In the genomic region with DNA sequence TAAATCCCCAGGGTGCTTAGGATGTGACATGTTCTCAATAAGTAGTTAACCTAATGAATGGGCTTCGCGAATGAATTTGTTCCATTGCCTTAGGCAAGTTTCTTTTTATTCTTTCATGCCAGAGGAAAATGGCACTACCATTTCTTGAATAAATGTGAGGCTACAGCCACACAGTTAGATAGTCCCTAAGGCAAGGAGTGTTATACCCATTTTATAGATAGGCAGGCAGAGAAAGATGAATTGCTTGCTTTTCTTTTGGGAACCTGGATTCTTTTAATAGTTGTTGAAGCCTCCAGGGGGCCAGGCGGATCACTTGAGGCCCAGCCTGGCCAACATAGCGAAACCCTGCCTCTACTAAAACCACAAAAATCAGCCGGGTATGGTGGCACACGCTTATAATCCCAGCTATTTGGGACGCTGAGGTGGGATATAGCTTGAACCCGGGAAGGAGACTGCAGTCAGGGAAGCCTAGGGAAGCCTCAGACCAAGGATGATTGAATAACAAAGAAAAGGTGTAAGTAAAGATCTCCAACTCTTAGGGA, we compare ENCODE assay signal across 8 cellular contexts.
DNase-seq lines count a peak whose midpoint lies in the region; TF ChIP-seq lines count a peak whose summit lies in the region.

No MANE protein-coding gene starts in this region.

- no peaks in the 10 kb centered on the region for H3K9me2 ChIP-seq in MM.1S (replicated peaks; ENCODE audit: insufficient read depth, low read length)

- H3K4me2 ChIP-seq in BLaER1 treated with 17β-estradiol and CSF1 and Interleukin-3, amounts not matched to agents 10 nM and 100 nM, result peak overlapping the region; percentile 83 to 100 (median 94)
- peak overlapping the region; percentile 63 for H3K4me2 ChIP-seq in MM.1S (ENCODE audit: low read depth, low read length)

- TF ChIP-seq CTCF in MM.1S (IDR thresholded peaks at IDR 0.05; ENCODE audit: low read length) (peak; percentile 21; the same call in 1 of the 2 replicates), nephron progenitor cell (IDR thresholded peaks at IDR 0.05) (no peak)

- peaks cover 69% of the 10 kb centered on the region for H3K79me2 ChIP-seq in MM.1S (ENCODE audit: low read length)

- H3K27ac ChIP-seq in BLaER1 treated with 17β-estradiol and CSF1 and Interleukin-3, amounts not matched to agents 10 nM and 100 nM, result peak overlapping the region; percentile 92 to 99 (median 97); a peak in 21 of 22 replicates
- no peak overlapping the region for H3K27ac ChIP-seq in MM.1S (ENCODE audit: low read length)
- H3K27ac ChIP-seq in effector memory CD4-positive, alpha-beta T cell (ENCODE audit: insufficient read depth, low read length, poor library complexity, severe bottlenecking), result peak overlapping the region; percentile 97

- peaks cover 27% of the 10 kb centered on the region for H3K4me1 Mint-ChIP-seq in nephron progenitor cell

- H4K20me1 ChIP-seq in BLaER1 treated with 17β-estradiol and CSF1 and Interleukin-3, amounts not matched to agents 10 nM and 100 nM, result peaks cover 0 to 57% (median 51%) of the 10 kb centered on the region in 11 experiments; a peak in 20 of 22 replicates
- peaks cover 8% of the 10 kb centered on the region; the same call in 1 of the 2 replicates for H4K20me1 ChIP-seq in MM.1S (ENCODE audit: insufficient read depth, low read length)

- peak; percentile 31 for DNase-seq in MM.1S
- no peak for DNase-seq in effector memory CD4-positive, alpha-beta T cell
- DNase-seq in nephron progenitor cell, result no peak
- DNase-seq in UCSD-AML1 (lab: John Stamatoyannopoulos, UW; ENCODE audit: unreplicated experiment), result no peak
- no peak for DNase-seq in NCI-H146 treated with DMSO at 0.1 percent for 48 hours (lab: John Stamatoyannopoulos, UW; ENCODE audit: unreplicated experiment)
- no peak for DNase-seq in T1000 (lab: John Stamatoyannopoulos, UW)
- DNase-seq in activated gamma-delta T cell treated with Interleukin-2 at 50 U/mL for 16 hours, result no peak

- peaks cover 44 to 78% (median 72%) of the 10 kb centered on the region in 11 experiments for H3K36me3 ChIP-seq in BLaER1 treated with 17β-estradiol and CSF1 and Interleukin-3, amounts not matched to agents 10 nM and 100 nM
- H3K36me3 ChIP-seq in MM.1S (replicated peaks; ENCODE audit: insufficient read depth, low read length), result peaks cover 14% of the 10 kb centered on the region; the same call in 1 of the 2 replicates
- H3K36me3 ChIP-seq in effector memory CD4-positive, alpha-beta T cell (ENCODE audit: control insufficient read depth, insufficient read depth, low read length), result peaks cover 41% of the 10 kb centered on the region

- H3K27ac Mint-ChIP-seq in nephron progenitor cell, result peak overlapping the region; percentile 93

- peak overlapping the region; percentile 91 to 99 (median 97) for H3K9ac ChIP-seq in BLaER1 treated with 17β-estradiol and CSF1 and Interleukin-3, amounts not matched to agents 10 nM and 100 nM
- H3K9ac ChIP-seq in MM.1S (ENCODE audit: low read length), result peak overlapping the region; percentile 98

- H3K27me3 ChIP-seq in BLaER1 treated with 17β-estradiol and CSF1 and Interleukin-3, amounts not matched to agents 10 nM and 100 nM, result no peaks in the 10 kb centered on the region
- no peaks in the 10 kb centered on the region for H3K27me3 ChIP-seq in MM.1S (replicated peaks; ENCODE audit: insufficient read depth, low read length)
- no peaks in the 10 kb centered on the region for H3K27me3 ChIP-seq in effector memory CD4-positive, alpha-beta T cell (replicated peaks; ENCODE audit: control insufficient read depth, insufficient read depth, low read length, poor library complexity, severe bottlenecking)

- peaks cover 7% of the 10 kb centered on the region; the same call in 1 of the 2 replicates for H3F3A ChIP-seq in MM.1S (ENCODE audit: insufficient read depth, low read length)

- H3K9me3 ChIP-seq in BLaER1 treated with 17β-estradiol and CSF1 and Interleukin-3, amounts not matched to agents 10 nM and 100 nM (replicated peaks in 1 of 11), result no peaks in the 10 kb centered on the region
- H3K9me3 ChIP-seq in MM.1S (replicated peaks; ENCODE audit: insufficient read depth, low read length), result no peaks in the 10 kb centered on the region
- H3K9me3 ChIP-seq in effector memory CD4-positive, alpha-beta T cell (ENCODE audit: control insufficient read depth, low read length), result no peaks in the 10 kb centered on the region

- H3K36me3 Mint-ChIP-seq in nephron progenitor cell (ENCODE audit: low read depth), result peaks cover 33% of the 10 kb centered on the region

- H3K4me3 ChIP-seq in BLaER1 treated with 17β-estradiol and CSF1 and Interleukin-3, amounts not matched to agents 10 nM and 100 nM, result peak overlapping the region; percentile 77 to 91 (median 84)
- peak overlapping the region; percentile 88 for H3K4me3 ChIP-seq in MM.1S (ENCODE audit: low read length)
- peak overlapping the region; percentile 93 for H3K4me3 ChIP-seq in effector memory CD4-positive, alpha-beta T cell (ENCODE audit: insufficient read depth, low read depth, low read length, poor library complexity, severe bottlenecking)

- peaks cover 32 to 66% (median 49%) of the 10 kb centered on the region in 10 experiments for H3K4me1 ChIP-seq in BLaER1 treated with 17β-estradiol and CSF1 and Interleukin-3, amounts not matched to agents 10 nM and 100 nM
- peaks cover 5% of the 10 kb centered on the region; the same call in 1 of the 2 replicates for H3K4me1 ChIP-seq in MM.1S (ENCODE audit: low read length)
- H3K4me1 ChIP-seq in effector memory CD4-positive, alpha-beta T cell (ENCODE audit: control insufficient read depth, insufficient read depth, low read length, poor library complexity, severe bottlenecking), result peaks cover 10% of the 10 kb centered on the region

- H3K4me3 Mint-ChIP-seq in nephron progenitor cell, result peak overlapping the region; percentile 100

- no peaks in the 10 kb centered on the region for H3K27me3 Mint-ChIP-seq in nephron progenitor cell (ENCODE audit: low read depth, poor library complexity)

- no peak overlapping the region for H2AFZ ChIP-seq in MM.1S (ENCODE audit: low read length)

- no peaks in the 10 kb centered on the region for H3K9me3 Mint-ChIP-seq in nephron progenitor cell
